ENCODE assay signal across 8 cellular contexts in genomic region chr10:31836569-31837406, GRCh38.
DNase-seq lines count a peak whose midpoint lies in the region; ATAC-seq and TF ChIP-seq lines count a peak whose summit lies in the region.

No MANE protein-coding gene starts in this region.

- 82% methylated on average over 9 of the region's 9 CpGs for WGBS in smooth muscle cell (ENCODE audit: low lambda C conversion rate)

- in situ Hi-C loops in SK-MEL-5 (cut with HindIII; ENCODE audit: low pct_unique_long_range_greater_than_20kb, low sequenced_read_pairs) = no loop called here

- H2AFZ ChIP-seq in smooth muscle cell (ENCODE audit: low read depth) = no peak overlapping the region

- peaks cover 7% of the 10 kb centered on the region for H3F3A ChIP-seq in smooth muscle cell (ENCODE audit: low read depth)

- H3K4me1 ChIP-seq in smooth muscle cell (ENCODE audit: low read depth) = no peaks in the 10 kb centered on the region

- no peak overlapping the region for H3K27ac ChIP-seq in smooth muscle cell (ENCODE audit: low read depth)

- no peaks in the 10 kb centered on the region for H4K20me1 ChIP-seq in smooth muscle cell (ENCODE audit: low read depth)

- H3K27me3 ChIP-seq in smooth muscle cell (ENCODE audit: low read depth) = no peaks in the 10 kb centered on the region

- ATAC-seq in HG02763 (IDR thresholded peaks at IDR 0.05; ENCODE audit: unreplicated experiment) (no peak), HG02623 (IDR thresholded peaks at IDR 0.05; ENCODE audit: unreplicated experiment) (no peak), HG03175 (IDR thresholded peaks at IDR 0.05; ENCODE audit: unreplicated experiment) (no peak)

- CTCF ChIA-PET in HEK293T (lab: Yijun Ruan, JAX) = interaction anchor here (0.6 kb wide), 1 partner anchor 85 kb away, joined by 3 read pairs; no protein-coding TSS in a partner anchor

- H3K9me3 ChIP-seq in smooth muscle cell (replicated peaks; ENCODE audit: low read depth) = no peaks in the 10 kb centered on the region

- no peak overlapping the region for H3K4me3 ChIP-seq in smooth muscle cell

- H3K79me2 ChIP-seq in smooth muscle cell (ENCODE audit: low read depth) = no peaks in the 10 kb centered on the region

- TF ChIP-seq CTCF in smooth muscle cell (IDR thresholded peaks at IDR 0.05; ENCODE audit: borderline replicate concordance, insufficient read depth, poor library complexity, severe bottlenecking) = peak; percentile 61

- DNase-seq in Daoy (ENCODE audit: low read depth) (peak; percentile 16), HEK293T (ENCODE audit: extremely low spot score) (peak; percentile 22), SK-MEL-5 (ENCODE audit: low read depth, low spot score) (peak; percentile 66), foreskin melanocyte (peak; percentile 13), smooth muscle cell (lab: John Stamatoyannopoulos, UW; ENCODE audit: unreplicated experiment) (no peak)

- no peak overlapping the region for H3K4me2 ChIP-seq in smooth muscle cell

- POLR2A ChIA-PET in HEK293T (lab: Yijun Ruan, JAX) = no interaction called here

- no peak overlapping the region for H3K9ac ChIP-seq in smooth muscle cell (ENCODE audit: low read depth)

- no peaks in the 10 kb centered on the region for H3K36me3 ChIP-seq in smooth muscle cell (ENCODE audit: low read depth)

TF ChIP-seq in HEK293T, 16 proteins besides CTCF, POLR2A, EP300 and RAD21:
- no peak for TF ChIP-seq TARDBP (IDR thresholded peaks at IDR 0.05)
- TF ChIP-seq L3MBTL2 (conservative IDR thresholded peaks at IDR 0.05) = no peak
- no peak for TF ChIP-seq LEF1 (IDR thresholded peaks at IDR 0.05; ENCODE audit: borderline replicate concordance)
- TF ChIP-seq FOXM1 (IDR thresholded peaks at IDR 0.05; ENCODE audit: borderline replicate concordance) = no peak
- TF ChIP-seq CTBP1 (IDR thresholded peaks at IDR 0.05; ENCODE audit: borderline replicate concordance) = no peak
- no peak for TF ChIP-seq PKNOX1 (IDR thresholded peaks at IDR 0.05)
- no peak for TF ChIP-seq FOXK2 (IDR thresholded peaks at IDR 0.05)
- no peak for TF ChIP-seq HDGF (IDR thresholded peaks at IDR 0.05; ENCODE audit: borderline replicate concordance)
- TF ChIP-seq BHLHE40 (IDR thresholded peaks at IDR 0.05; ENCODE audit: borderline replicate concordance) = no peak
- TF ChIP-seq SP1 (IDR thresholded peaks at IDR 0.05) = no peak
- TF ChIP-seq ARNT (IDR thresholded peaks at IDR 0.05) = no peak
- TF ChIP-seq NFRKB (IDR thresholded peaks at IDR 0.05) = no peak
- TF ChIP-seq ZNF384 (IDR thresholded peaks at IDR 0.05) = no peak
- no peak for TF ChIP-seq ELF4 (IDR thresholded peaks at IDR 0.05)
- no peak for TF ChIP-seq SUZ12 (IDR thresholded peaks at IDR 0.05)
- TF ChIP-seq FOXA1 (IDR thresholded peaks at IDR 0.05) = no peak
